Comparison of ENCODE assay signal across 15 cellular contexts in genomic region chrX:9456250-9457074, GRCh38. TPM values are rescaled to one million over a fixed set of nuclear protein-coding genes. Genes with fewer than 3 reads are reported as not detected.
DNase-seq lines count a peak whose midpoint lies in the region; ATAC-seq and TF ChIP-seq lines count a peak whose summit lies in the region.
"Had no signal": no experiment of that assay in that cellular context is flagged by ENCODE, and none has a peak within 500 bp of the region (broad histone marks: within the 10 kb centered on the region; RNA-seq: fewer than 3 reads in every experiment).

No MANE protein-coding gene starts in this region.

- DNase-seq in activated effector memory CD4-positive, alpha-beta T cell treated with anti-CD3 and anti-CD28 coated beads, Interleukin-2, amount 50 U/mL, for 16 hours = peak; percentile 64
- no peak for DNase-seq in activated effector memory CD4-positive, alpha-beta T cell treated with Interleukin-2 at 50 U/mL for 16 hours
- peak; percentile 58 for DNase-seq in activated CD4-positive, alpha-beta T cell treated with anti-CD3 and anti-CD28 coated beads, Interleukin-2, amount 10 ng/mL, durations not matched to agents 7 days and 5 days
- peak; percentile 13 to 28 (median 23) for DNase-seq in effector memory CD8-positive, alpha-beta T cell
- DNase-seq in type B pancreatic cell (ENCODE audit: extremely low spot score, unreplicated experiment) (no peak), foreskin keratinocyte (no peak)
- DNase-seq: cortex of kidney, foreskin fibroblast, GDM1, left colon, pancreas had no signal

- no peaks in the 10 kb centered on the region for H3K36me3 Mint-ChIP-seq in activated CD4-positive, alpha-beta T cell treated with anti-CD3 and anti-CD28 coated beads, Interleukin-2, amount 10 ng/mL, durations not matched to agents 7 days and 5 days (ENCODE audit: low read depth)
- peaks cover 5% of the 10 kb centered on the region for H3K36me3 Mint-ChIP-seq in effector memory CD8-positive, alpha-beta T cell (ENCODE audit: insufficient read depth)
- H3K36me3 Mint-ChIP-seq in type B pancreatic cell = no peaks in the 10 kb centered on the region
- H3K36me3 Mint-ChIP-seq: IgD-negative memory B cell had no signal

- H3K27ac ChIP-seq in foreskin keratinocyte = no peak overlapping the region
- H3K27ac ChIP-seq: pancreas, SK-N-MC had no signal

- TF ChIP-seq POLR2A in GM18505 (IDR thresholded peaks at IDR 0.05; ENCODE audit: borderline replicate concordance, extremely low read depth, insufficient read depth, insufficient read length) = no peak

- peaks cover 34% of the 10 kb centered on the region for H3K4me1 Mint-ChIP-seq in activated CD4-positive, alpha-beta T cell treated with anti-CD3 and anti-CD28 coated beads, Interleukin-2, amount 10 ng/mL, durations not matched to agents 7 days and 5 days
- peaks cover 6 to 7% of the 10 kb centered on the region in 2 donors for H3K4me1 Mint-ChIP-seq in effector memory CD8-positive, alpha-beta T cell (ENCODE audit: low read depth in 2 of 2)
- no peaks in the 10 kb centered on the region for H3K4me1 Mint-ChIP-seq in type B pancreatic cell (ENCODE audit: unreplicated experiment)

- no peaks in the 10 kb centered on the region for H3K27me3 ChIP-seq in foreskin keratinocyte

- no peaks in the 10 kb centered on the region for H3K4me1 ChIP-seq in foreskin keratinocyte

- CTCF ChIA-PET in activated CD4-positive, alpha-beta T cell treated with anti-CD3 and anti-CD28 coated beads, Interleukin-2, amount 10 ng/mL, durations not matched to agents 7 days and 5 days (lab: Charles Lee) = interaction anchor here (0.6 to 1.1 kb wide), 3 partner anchors 16 to 108 kb away, joined by 3 read pairs; no protein-coding TSS in a partner anchor

- H3K27me3 Mint-ChIP-seq in activated CD4-positive, alpha-beta T cell treated with anti-CD3 and anti-CD28 coated beads, Interleukin-2, amount 10 ng/mL, durations not matched to agents 7 days and 5 days = no peaks in the 10 kb centered on the region
- no peaks in the 10 kb centered on the region for H3K27me3 Mint-ChIP-seq in effector memory CD8-positive, alpha-beta T cell
- H3K27me3 Mint-ChIP-seq in type B pancreatic cell = no peaks in the 10 kb centered on the region
- H3K27me3 Mint-ChIP-seq: IgD-negative memory B cell had no signal

- no peaks in the 10 kb centered on the region for H3K9me3 Mint-ChIP-seq in activated CD4-positive, alpha-beta T cell treated with anti-CD3 and anti-CD28 coated beads, Interleukin-2, amount 10 ng/mL, durations not matched to agents 7 days and 5 days
- no peaks in the 10 kb centered on the region for H3K9me3 Mint-ChIP-seq in effector memory CD8-positive, alpha-beta T cell
- peaks cover 10% of the 10 kb centered on the region for H3K9me3 Mint-ChIP-seq in type B pancreatic cell
- H3K9me3 Mint-ChIP-seq: IgD-negative memory B cell had no signal

- peak overlapping the region; percentile 98 for H3K27ac Mint-ChIP-seq in activated CD4-positive, alpha-beta T cell treated with anti-CD3 and anti-CD28 coated beads, Interleukin-2, amount 10 ng/mL, durations not matched to agents 7 days and 5 days
- H3K27ac Mint-ChIP-seq in effector memory CD8-positive, alpha-beta T cell = peak overlapping the region; percentile 90 to 94
- H3K27ac Mint-ChIP-seq in type B pancreatic cell = peak overlapping the region; percentile 16

- ATAC-seq in effector memory CD8-positive, alpha-beta T cell (replicated peaks) = peak; percentile 92
- no peak for ATAC-seq in foreskin keratinocyte
- ATAC-seq in GM18907 (IDR thresholded peaks at IDR 0.05; ENCODE audit: unreplicated experiment) = no peak
- ATAC-seq in GM18505 (IDR thresholded peaks at IDR 0.05; ENCODE audit: unreplicated experiment) = no peak
- ATAC-seq: left colon had no signal

- H3K4me3 Mint-ChIP-seq in activated CD4-positive, alpha-beta T cell treated with anti-CD3 and anti-CD28 coated beads, Interleukin-2, amount 10 ng/mL, durations not matched to agents 7 days and 5 days = peak overlapping the region; percentile 29
- peak overlapping the region; percentile 21 to 40 for H3K4me3 Mint-ChIP-seq in effector memory CD8-positive, alpha-beta T cell
- H3K4me3 Mint-ChIP-seq in type B pancreatic cell = no peak overlapping the region

- POLR2A ChIA-PET in activated CD4-positive, alpha-beta T cell treated with anti-CD3 and anti-CD28 coated beads, Interleukin-2, amount 10 ng/mL, durations not matched to agents 7 days and 5 days (lab: Charles Lee) = interaction anchor here (0.5 to 0.6 kb wide), 2 partner anchors 105 to 638 kb away, joined by 3 to 4 read pairs; no protein-coding TSS in a partner anchor

- TF ChIP-seq CTCF in type B pancreatic cell (conservative IDR thresholded peaks at IDR 0.05) = no peak
- TF ChIP-seq CTCF in foreskin keratinocyte (conservative IDR thresholded peaks at IDR 0.05) = no peak

RNA-seq across cellular contexts. Expression of gene TBL1X, which starts 8.4 kb away (rescaled TPM):
- 10 to 100 TPM; 21.2 to 23.6 TPM for total RNA-seq in activated CD4-positive, alpha-beta T cell treated with anti-CD3 and anti-CD28 coated beads, Interleukin-2, amount 10 ng/mL, durations not matched to agents 7 days and 5 days
- total RNA-seq in type B pancreatic cell (ENCODE audit: low replicate concordance) (41.3 and 91.6 TPM in 2 replicates), foreskin keratinocyte (7.2 and 10.0 TPM in 2 replicates)
- 2.8 and 2.9 TPM in 2 replicates for polyA plus RNA-seq in foreskin keratinocyte

Comparison
In these comparisons a context has a peak if more than half of its experiments do, and no peak if none do; other contexts are left out.
1. DNase-seq: peak in activated effector memory CD4-positive, alpha-beta T cell treated with anti-CD3 and anti-CD28 coated beads, Interleukin-2, amount 50 U/mL, for 16 hours (single experiment), activated CD4-positive, alpha-beta T cell treated with anti-CD3 and anti-CD28 coated beads, Interleukin-2, amount 10 ng/mL, durations not matched to agents 7 days and 5 days (single experiment) and effector memory CD8-positive, alpha-beta T cell (3 of 3); none in activated effector memory CD4-positive, alpha-beta T cell treated with Interleukin-2 at 50 U/mL for 16 hours (single experiment), type B pancreatic cell (single experiment) and foreskin keratinocyte (0 of 2).
2. H3K27ac Mint-ChIP-seq: peak in every context shown above with its lines; median percentile 98 in activated CD4-positive, alpha-beta T cell treated with anti-CD3 and anti-CD28 coated beads, Interleukin-2, amount 10 ng/mL, durations not matched to agents 7 days and 5 days; 92 in effector memory CD8-positive, alpha-beta T cell; 16 in type B pancreatic cell.